Comparison of ENCODE assay signal across 9 cellular contexts in the genomic region with DNA sequence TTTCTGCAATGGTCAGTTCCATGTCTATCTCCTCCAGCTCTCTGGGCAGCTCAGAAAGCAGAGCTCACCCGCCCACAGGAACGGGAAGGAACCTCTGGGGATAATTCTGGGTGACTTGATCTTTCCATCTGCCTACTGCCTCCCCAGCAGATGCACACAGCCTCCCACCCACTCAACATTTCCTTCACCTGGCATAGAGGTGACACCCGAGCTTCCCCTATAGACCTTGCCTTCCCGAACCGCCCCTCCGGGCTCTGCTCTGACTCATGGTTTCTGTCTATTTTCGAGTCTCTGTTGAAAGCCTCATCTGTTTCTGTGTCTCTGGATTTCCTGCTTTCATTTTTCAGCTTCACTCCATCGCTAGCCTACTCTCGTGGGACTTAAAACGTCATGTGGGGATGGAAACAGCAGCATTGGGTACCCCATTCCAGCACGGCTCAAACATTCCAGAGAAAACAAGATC. TPM values are rescaled to one million over a fixed set of nuclear protein-coding genes. Genes with fewer than 3 reads are reported as not detected.
A peak's percentile ranks its signal among the peaks of the same experiment; 100 is the strongest.
DNase-seq lines count a peak whose midpoint lies in the region; ATAC-seq and TF ChIP-seq lines count a peak whose summit lies in the region.
"Had no signal": no experiment of that assay in that cellular context is flagged by ENCODE, and none has a peak within 500 bp of the region (broad histone marks: within the 10 kb centered on the region; RNA-seq: fewer than 3 reads in every experiment).

No MANE protein-coding gene starts in this region.

- DNase-seq in A673 (ENCODE audit: low spot score) (peak; percentile 52), fibroblast of peridontal ligament (ENCODE audit: extremely low read depth) (peak; percentile 90), mesenteric fat pad (ENCODE audit: low spot score) (no peak), neural progenitor cell (ENCODE audit: low spot score) (no peak)
- DNase-seq in activated CD8-positive, alpha-beta memory T cell treated with anti-CD3 and anti-CD28 coated beads, Interleukin-2, amount 50 U/mL, for 4 hours, result peak; percentile 79
- peak; percentile 43 to 86 (median 58) for DNase-seq in stimulated activated CD4-positive, alpha-beta T cell treated with anti-CD3 and anti-CD28 coated beads, Interleukin-1b, Interleukin-23, amount 100 ng/mL, for 24 hours (ENCODE audit: low read depth in 4 of 4, low spot score in 1 of 4)
- DNase-seq: DND-41 had no signal

- H3K36me3 ChIP-seq in A673 (ENCODE audit: insufficient read depth, low read length, poor library complexity, severe bottlenecking) (peaks cover 14% of the 10 kb centered on the region), neural progenitor cell (no peaks in the 10 kb centered on the region)

- no peak overlapping the region for H3K4me3 Mint-ChIP-seq in neural progenitor cell

- H3K4me3 ChIP-seq in A673 (ENCODE audit: low read depth, low read length, poor library complexity, severe bottlenecking) (no peak overlapping the region), neural progenitor cell (no peak overlapping the region)

- no peak overlapping the region for H3K9ac ChIP-seq in neural progenitor cell

- H3K9me3 ChIP-seq in A673 (ENCODE audit: low read depth, low read length, poor library complexity, severe bottlenecking) (no peaks in the 10 kb centered on the region), neural progenitor cell (ENCODE audit: low read depth) (no peaks in the 10 kb centered on the region)

- H3K79me2 ChIP-seq in neural progenitor cell (ENCODE audit: low read depth), result peaks cover 35% of the 10 kb centered on the region

- ATAC-seq in GM19397 (IDR thresholded peaks at IDR 0.05; ENCODE audit: unreplicated experiment), result peak; percentile 78
- peak; percentile 75 for ATAC-seq in HG03521 (IDR thresholded peaks at IDR 0.05; ENCODE audit: unreplicated experiment)

- H3F3A ChIP-seq in neural progenitor cell (ENCODE audit: low read depth), result no peaks in the 10 kb centered on the region

- no peak overlapping the region for H3K4me2 ChIP-seq in neural progenitor cell

- no TSS peak for BruUV-seq in A673 (replicated peaks; lab: Mats Ljungman, UMichigan)

- H3K36me3 Mint-ChIP-seq in neural progenitor cell, result no peaks in the 10 kb centered on the region

- H3K27ac ChIP-seq in A673 (ENCODE audit: low read depth, low read length, poor library complexity, severe bottlenecking), result peak overlapping the region; percentile 14
- no peak overlapping the region for H3K27ac ChIP-seq in neural progenitor cell

- CTCF ChIA-PET in A673 (lab: Charles Lee), result interaction anchor here (0.6 to 1.3 kb wide), 2 partner anchors 10 to 291 kb away, joined by 4 to 6 read pairs; no protein-coding TSS in a partner anchor

- POLR2A ChIA-PET in A673 (lab: Charles Lee; ENCODE audit: low non-redundant PET), result interaction anchor here (0.6 kb wide), 1 partner anchor 39 kb away, joined by 5 read pairs; a partner anchor contains a TSS

- peaks cover 31% of the 10 kb centered on the region for H4K20me1 ChIP-seq in neural progenitor cell (ENCODE audit: low read depth)

- no peak overlapping the region for H2AFZ ChIP-seq in neural progenitor cell (replicated peaks)

- no peaks in the 10 kb centered on the region for H3K27me3 ChIP-seq in A673 (replicated peaks; ENCODE audit: insufficient read depth, low read depth, low read length, poor library complexity)
- H3K27me3 ChIP-seq in neural progenitor cell, result no peaks in the 10 kb centered on the region

- intact Hi-C loops in A673 (cut with micrococcal nuclease; ENCODE audit: unreplicated experiment), result no loop called here

- no peaks in the 10 kb centered on the region for H3K27me3 Mint-ChIP-seq in neural progenitor cell (ENCODE audit: insufficient read depth, low read depth)

- H3K9me3 Mint-ChIP-seq in neural progenitor cell, result no peaks in the 10 kb centered on the region

- H3K27ac Mint-ChIP-seq in neural progenitor cell, result no peak overlapping the region

- H3K4me1 Mint-ChIP-seq in neural progenitor cell, result peaks cover 6% of the 10 kb centered on the region

- no peak for TF ChIP-seq CTCF in A673 (conservative IDR thresholded peaks at IDR 0.05; ENCODE audit: low read depth, low read length)
- TF ChIP-seq CTCF in neural progenitor cell (IDR thresholded peaks at IDR 0.05), result no peak

- H3K4me1 ChIP-seq in A673 (ENCODE audit: insufficient read depth, low read length, poor library complexity, severe bottlenecking), result peaks cover 4% of the 10 kb centered on the region
- H3K4me1 ChIP-seq in neural progenitor cell, result no peaks in the 10 kb centered on the region

RNA-seq across cellular contexts. Expression of a gene that starts 11.4 kb away (rescaled TPM):
- total RNA-seq in A673 (2021) (52.7 and 55.8 TPM in 2 replicates), mesenteric fat pad (42.8 TPM), neural progenitor cell (ENCODE audit: low replicate concordance) (28.0 and 37.3 TPM in 2 replicates)

RNA-seq across cellular contexts. Expression of a gene that starts 11.6 kb away (rescaled TPM):
- total RNA-seq in A673 (2021) (103 and 105 TPM in 2 replicates), mesenteric fat pad (45.7 TPM), neural progenitor cell (ENCODE audit: low replicate concordance) (43.3 and 48.7 TPM in 2 replicates)

RNA-seq across cellular contexts. Expression of a gene that starts 21.0 kb away (rescaled TPM):
- 14.7 and 22.4 TPM in 2 replicates for total RNA-seq in A673 (2021)
- 15.5 TPM for total RNA-seq in mesenteric fat pad
- 17.7 and 27.5 TPM in 2 replicates for total RNA-seq in neural progenitor cell (ENCODE audit: low replicate concordance)

RNA-seq across cellular contexts. Expression of a gene that starts 39.2 kb away (rescaled TPM):
- total RNA-seq in A673 (2021) (40.0 and 45.0 TPM in 2 replicates), mesenteric fat pad (16.4 TPM), neural progenitor cell (ENCODE audit: low replicate concordance) (5.2 and 10.4 TPM in 2 replicates)

RNA-seq across cellular contexts. Expression of a gene that starts 44.6 kb away (rescaled TPM):
- total RNA-seq in A673 (2021) (140 and 156 TPM in 2 replicates), mesenteric fat pad (60.2 TPM), neural progenitor cell (ENCODE audit: low replicate concordance) (58.2 and 88.6 TPM in 2 replicates)

Comparison
In these comparisons a context has a peak if more than half of its experiments do, and no peak if none do; other contexts are left out.
1. DNase-seq: peak in A673 (single experiment), activated CD8-positive, alpha-beta memory T cell treated with anti-CD3 and anti-CD28 coated beads, Interleukin-2, amount 50 U/mL, for 4 hours (single experiment), fibroblast of peridontal ligament (single experiment) and stimulated activated CD4-positive, alpha-beta T cell treated with anti-CD3 and anti-CD28 coated beads, Interleukin-1b, Interleukin-23, amount 100 ng/mL, for 24 hours (4 of 4); none in mesenteric fat pad (single experiment) and neural progenitor cell (single experiment).